Comparison of ENCODE assay signal across 10 cellular contexts in the genomic region with DNA sequence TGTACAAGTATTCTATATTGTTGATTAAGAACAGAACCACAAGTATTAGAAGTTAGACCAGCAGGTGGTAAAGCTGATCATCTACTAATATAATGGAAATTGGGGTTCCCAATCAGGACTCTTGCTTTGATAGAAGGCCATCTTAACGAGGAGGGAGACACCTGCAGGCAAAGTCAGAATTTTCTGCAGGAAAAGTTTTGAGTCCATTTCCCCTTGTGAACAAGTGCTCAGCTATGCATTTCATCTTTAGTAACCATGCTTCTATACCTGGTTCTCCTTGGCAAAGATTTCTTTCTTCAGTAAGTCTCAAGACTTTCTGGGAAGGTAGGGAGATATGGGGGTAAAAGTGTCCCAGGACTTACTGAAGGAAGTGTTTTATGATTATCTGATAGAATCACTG. TPM values are rescaled to one million over a fixed set of nuclear protein-coding genes. Genes with fewer than 3 reads are reported as not detected.
DNase-seq lines count a peak whose midpoint lies in the region; ATAC-seq, FAIRE-seq and TF ChIP-seq lines count a peak whose summit lies in the region.
"Had no signal": no experiment of that assay in that cellular context is flagged by ENCODE, and none has a peak within 500 bp of the region (broad histone marks: within the 10 kb centered on the region; RNA-seq: fewer than 3 reads in every experiment).

No MANE protein-coding gene starts in this region.

- no peak overlapping the region for H3K4me2 ChIP-seq in DND-41 (ENCODE audit: insufficient read depth, low read length)
- H3K4me2 ChIP-seq in HepG2 (ENCODE audit: low read depth, low read length): no peak overlapping the region

- no peak for TF ChIP-seq RAD21 in HepG2 (CRISPR knock-in tag; IDR thresholded peaks at IDR 0.05)

- no peak overlapping the region for H3K4me3 Mint-ChIP-seq in activated CD8-positive, alpha-beta T cell treated with anti-CD3 and anti-CD28 coated beads, Interleukin-2, amount 10 ng/mL, durations not matched to agents 7 days and 5 days
- H3K4me3 Mint-ChIP-seq: activated T-helper 17 cell treated with anti-CD3 and anti-CD28 coated beads, Interleukin-2, amount 50 U/mL, for 72 hours had no signal

- peaks cover 16% of the 10 kb centered on the region for H3K4me1 Mint-ChIP-seq in activated CD8-positive, alpha-beta T cell treated with anti-CD3 and anti-CD28 coated beads, Interleukin-2, amount 10 ng/mL, durations not matched to agents 7 days and 5 days (ENCODE audit: low read depth)

- CTCF ChIA-PET in activated CD8-positive, alpha-beta T cell treated with anti-CD3 and anti-CD28 coated beads, Interleukin-2, amount 10 ng/mL, durations not matched to agents 7 days and 5 days (lab: Charles Lee): interaction anchor here (0.8 to 2.4 kb wide), 10 partner anchors 9 to 451 kb away, joined by 3 to 9 read pairs (median 4); no protein-coding TSS in a partner anchor
- CTCF ChIA-PET in HepG2 (lab: Yijun Ruan, JAX; ENCODE audit: low intra/inter-chr PET ratio, low total read pairs): interaction anchor here (1.2 kb wide), 1 partner anchor 226 kb away, joined by 6 read pairs; no protein-coding TSS in a partner anchor

- no peaks in the 10 kb centered on the region for H3K9me3 Mint-ChIP-seq in activated CD8-positive, alpha-beta T cell treated with anti-CD3 and anti-CD28 coated beads, Interleukin-2, amount 10 ng/mL, durations not matched to agents 7 days and 5 days (ENCODE audit: insufficient read depth)
- H3K9me3 Mint-ChIP-seq: activated T-helper 17 cell treated with anti-CD3 and anti-CD28 coated beads, Interleukin-2, amount 50 U/mL, for 72 hours had no signal

- peaks cover 14% of the 10 kb centered on the region for H3K4me1 ChIP-seq in DND-41 (ENCODE audit: insufficient read depth, low read length)
- H3K4me1 ChIP-seq in HepG2 (ENCODE audit: insufficient read depth, low read length): no peaks in the 10 kb centered on the region
- H3K4me1 ChIP-seq: testis had no signal

- H3K27me3 ChIP-seq in DND-41 (ENCODE audit: insufficient read depth, low read length, poor library complexity) (no peaks in the 10 kb centered on the region), HepG2 (ENCODE audit: control insufficient read depth in 1 of 2, insufficient read depth in 2 of 2, low read length in 2 of 2) (no peaks in the 10 kb centered on the region)
- H3K27me3 ChIP-seq: testis had no signal

- H4K20me1 ChIP-seq in DND-41 (ENCODE audit: insufficient read depth, low read length): no peaks in the 10 kb centered on the region
- H4K20me1 ChIP-seq in HepG2 (ENCODE audit: insufficient read depth, low read length): no peaks in the 10 kb centered on the region

- 0% methylated on average over 1 of the region's 1 CpG for WGBS in HepG2 (ENCODE audit: low lambda C conversion rate)

- no peak for DNase-seq in DND-41
- DNase-seq in HCEC 1CT: peak; percentile 52
- DNase-seq in activated CD8-positive, alpha-beta T cell treated with anti-CD3 and anti-CD28 coated beads, Interleukin-2, amount 10 ng/mL, durations not matched to agents 7 days and 5 days: peak; percentile 32
- peak; percentile 8 for DNase-seq in HepG2 (ENCODE audit: low spot score)
- no peak for DNase-seq in anterior cingulate cortex (lab: John Stamatoyannopoulos, UW)
- DNase-seq in mucosa of gallbladder (ENCODE audit: low spot score): no peak
- DNase-seq in stimulated activated CD4-positive, alpha-beta T cell treated with anti-CD3 and anti-CD28 coated beads, Interleukin-15, amount 100 ng/mL, for 24 hours: no peak
- DNase-seq: testis had no signal

- POLR2A ChIA-PET in activated CD8-positive, alpha-beta T cell treated with anti-CD3 and anti-CD28 coated beads, Interleukin-2, amount 10 ng/mL, durations not matched to agents 7 days and 5 days (lab: Charles Lee): interaction anchor here (0.6 kb wide), 1 partner anchor 8 kb away, joined by 3 read pairs; no protein-coding TSS in a partner anchor
- POLR2A ChIA-PET in HepG2 (lab: Yijun Ruan, JAX): no interaction called here

- peak; percentile 23 for FAIRE-seq in HepG2 (lab: Jason Lieb, UNC)

- ATAC-seq in DND-41 (ENCODE audit: insufficient read depth, low read depth) (no peak), HepG2 (no peak), GM21529 (IDR thresholded peaks at IDR 0.05; ENCODE audit: unreplicated experiment) (no peak)
- ATAC-seq in activated CD8-positive, alpha-beta T cell treated with anti-CD3 and anti-CD28 coated beads, Interleukin-2, amount 10 ng/mL, durations not matched to agents 7 days and 5 days: no peak
- ATAC-seq: activated T-helper 17 cell treated with anti-CD3 and anti-CD28 coated beads, Interleukin-2, amount 50 U/mL, for 72 hours had no signal

- H3K9ac ChIP-seq in DND-41 (ENCODE audit: low read depth, low read length) (no peak overlapping the region), HepG2 (ENCODE audit: insufficient read depth, low read depth, low read length) (no peak overlapping the region)

- in situ Hi-C loops in HepG2 (cut with HindIII; ENCODE audit: extremely low pct_ligation_motif_present, low pct_unique_long_range_greater_than_20kb): no loop called here

- H3K27me3 Mint-ChIP-seq in activated CD8-positive, alpha-beta T cell treated with anti-CD3 and anti-CD28 coated beads, Interleukin-2, amount 10 ng/mL, durations not matched to agents 7 days and 5 days (ENCODE audit: low read depth): peaks cover 35% of the 10 kb centered on the region
- H3K27me3 Mint-ChIP-seq: activated T-helper 17 cell treated with anti-CD3 and anti-CD28 coated beads, Interleukin-2, amount 50 U/mL, for 72 hours had no signal

- no peak overlapping the region for H3K4me3 ChIP-seq in DND-41 (ENCODE audit: low read depth in 1 of 2, low read length in 2 of 2)
- no peak overlapping the region for H3K4me3 ChIP-seq in HepG2 (replicated peaks in 1 of 3; ENCODE audit: insufficient read depth in 1 of 3, low read depth in 2 of 3, low read length in 3 of 3)
- H3K4me3 ChIP-seq: testis had no signal

- TF ChIP-seq EP300 in HepG2 (IDR thresholded peaks at IDR 0.05; ENCODE audit: low read depth in 2 of 2, low read length in 2 of 2) (no peak), HepG2 (CRISPR knock-in tag; IDR thresholded peaks at IDR 0.05; ENCODE audit: borderline replicate concordance) (no peak)

- intact Hi-C loops in HepG2 (cut with micrococcal nuclease; ENCODE audit: unreplicated experiment): loop anchor here (1.0 kb wide), 1 partner anchor 226 kb away; no protein-coding TSS in a partner anchor

- H3K79me2 ChIP-seq in DND-41 (ENCODE audit: insufficient read depth, low read length) (no peaks in the 10 kb centered on the region), HepG2 (ENCODE audit: insufficient read depth, low read length) (no peaks in the 10 kb centered on the region)

- no peak for TF ChIP-seq POLR2A in HepG2 (IDR thresholded peaks at IDR 0.05; ENCODE audit: insufficient read depth in 1 of 2, low read depth in 2 of 2, low read length in 2 of 2)

- no TSS peak for BruUV-seq in HepG2 (replicated peaks; lab: Mats Ljungman, UMichigan)

- H3K36me3 ChIP-seq in DND-41 (ENCODE audit: insufficient read depth, low read length): no peaks in the 10 kb centered on the region
- no peaks in the 10 kb centered on the region for H3K36me3 ChIP-seq in HepG2 (replicated peaks in 1 of 2; ENCODE audit: control insufficient read depth in 1 of 2, insufficient read depth in 2 of 2, low read length in 2 of 2)

- H3K27ac ChIP-seq in DND-41 (ENCODE audit: low read length) (no peak overlapping the region), HepG2 (ENCODE audit: extremely low read length, insufficient read depth, low read length) (no peak overlapping the region)
- H3K27ac ChIP-seq: testis had no signal

- no peaks in the 10 kb centered on the region for H3K9me3 ChIP-seq in DND-41 (ENCODE audit: insufficient read depth, low read length, severe bottlenecking)
- no peaks in the 10 kb centered on the region for H3K9me3 ChIP-seq in HepG2 (ENCODE audit: low read length)
- H3K9me3 ChIP-seq: testis had no signal

- no peaks in the 10 kb centered on the region for H3K36me3 Mint-ChIP-seq in activated CD8-positive, alpha-beta T cell treated with anti-CD3 and anti-CD28 coated beads, Interleukin-2, amount 10 ng/mL, durations not matched to agents 7 days and 5 days (ENCODE audit: low read depth)

- no peak overlapping the region for H3K27ac Mint-ChIP-seq in activated CD8-positive, alpha-beta T cell treated with anti-CD3 and anti-CD28 coated beads, Interleukin-2, amount 10 ng/mL, durations not matched to agents 7 days and 5 days
- H3K27ac Mint-ChIP-seq: activated T-helper 17 cell treated with anti-CD3 and anti-CD28 coated beads, Interleukin-2, amount 50 U/mL, for 72 hours had no signal

- peak; percentile 56 for TF ChIP-seq CTCF in DND-41 (IDR thresholded peaks at IDR 0.05; ENCODE audit: borderline replicate concordance, extremely low read depth, low read length, poor library complexity, severe bottlenecking)
- TF ChIP-seq CTCF in HepG2 (CRISPR knock-in tag; IDR thresholded peaks at IDR 0.05): peak; percentile 44

- H2AFZ ChIP-seq in DND-41 (ENCODE audit: low read depth, low read length) (no peak overlapping the region), HepG2 (ENCODE audit: low read length) (no peak overlapping the region)

RNA-seq across cellular contexts. Expression of gene USPL1, which starts 36.1 kb away (rescaled TPM):
- 10 to 100 TPM; 14.8 to 16.7 TPM for total RNA-seq in activated CD8-positive, alpha-beta T cell treated with anti-CD3 and anti-CD28 coated beads, Interleukin-2, amount 10 ng/mL, durations not matched to agents 7 days and 5 days
- total RNA-seq in HepG2 (2016; rRNA removed; fragmentation: Illumina TruSeq; extraction: Trizol) (13.7 and 18.3 TPM in 2 replicates), mucosa of gallbladder (10.0 TPM)
- total RNA-seq in HepG2 (2016; cell fraction: cytosol; rRNA removed; fragmentation: Illumina TruSeq; extraction: Trizol; ENCODE audit: low read depth): 5.2 and 7.8 TPM in 2 replicates
- total RNA-seq in HepG2 (2016; cell fraction: insoluble cytoplasmic fraction; rRNA removed; fragmentation: Illumina TruSeq; extraction: Trizol): 13.0 and 18.8 TPM in 2 replicates
- total RNA-seq in HepG2 (2016; cell fraction: membrane; rRNA removed; fragmentation: Illumina TruSeq; extraction: Trizol): 7.1 and 7.5 TPM in 2 replicates
- 15.9 and 19.0 TPM in 2 replicates for total RNA-seq in HepG2 (2016; cell fraction: nucleus; rRNA removed; fragmentation: Illumina TruSeq; extraction: Trizol)
- polyA plus RNA-seq in HepG2 (2011; rRNA removed): 14.0 and 15.9 TPM in 2 replicates
- 5.9 and 8.3 TPM in 2 replicates for polyA plus RNA-seq in HepG2 (2011; cell fraction: cytosol; rRNA removed)
- polyA plus RNA-seq in HepG2 (2011; cell fraction: nucleus; rRNA removed): 21.1 and 22.4 TPM in 2 replicates
- 11.9 and 12.6 TPM in 2 replicates for polyA plus RNA-seq in HepG2 (2012)
- polyA plus RNA-seq in HepG2 (2016; cell fraction: cytosol; fragmentation: Illumina TruSeq; extraction: Trizol; ENCODE audit: low read depth): 0.46 and 0.81 TPM in 2 replicates
- 13.6 and 13.8 TPM in 2 replicates for polyA plus RNA-seq in HepG2 (2016; cell fraction: insoluble cytoplasmic fraction; fragmentation: Illumina TruSeq; extraction: Trizol; ENCODE audit: low read depth)
- 1.7 and 2.0 TPM in 2 replicates for polyA plus RNA-seq in HepG2 (2016; cell fraction: membrane; fragmentation: Illumina TruSeq; extraction: Trizol; ENCODE audit: low read depth)
- 26.5 and 28.1 TPM in 2 replicates for polyA plus RNA-seq in HepG2 (2016; cell fraction: nucleus; fragmentation: Illumina TruSeq; extraction: Trizol; ENCODE audit: insufficient read depth, low read depth)
- polyA minus RNA-seq in HepG2 (2011; rRNA and poly(A)+ RNA removed; ENCODE audit: low replicate concordance): 6.2 and 6.4 TPM in 2 replicates
- polyA minus RNA-seq in HepG2 (2011; cell fraction: cytosol; rRNA and poly(A)+ RNA removed): 7.7 and 8.2 TPM in 2 replicates
- polyA minus RNA-seq in HepG2 (2011; cell fraction: nucleus; rRNA and poly(A)+ RNA removed): 29.2 and 38.0 TPM in 2 replicates

Comparison
In these comparisons a context has a peak if more than half of its experiments do, and no peak if none do; other contexts are left out.
1. DNase-seq: peak in HCEC 1CT (single experiment), activated CD8-positive, alpha-beta T cell treated with anti-CD3 and anti-CD28 coated beads, Interleukin-2, amount 10 ng/mL, durations not matched to agents 7 days and 5 days (single experiment) and HepG2 (single experiment); none in DND-41 (single experiment), anterior cingulate cortex (0 of 58), mucosa of gallbladder (single experiment) and stimulated activated CD4-positive, alpha-beta T cell treated with anti-CD3 and anti-CD28 coated beads, Interleukin-15, amount 100 ng/mL, for 24 hours (single experiment).